In genomic region chr17:37048806-37049205, GRCh38 we compare ENCODE assay signal across 28 cellular contexts.
"Had no signal": no experiment of that assay in that cellular context is flagged by ENCODE, and none has a peak within 500 bp of the region (broad histone marks: within the 10 kb centered on the region; RNA-seq: fewer than 3 reads in every experiment).

No MANE protein-coding gene starts in this region.

- H3K4me3 ChIP-seq: ascending aorta, cardiac muscle cell had no signal

- H3K27me3 ChIP-seq: ascending aorta, cardiac muscle cell had no signal

- DNase-seq: activated B cell treated with CpG ODN at 0.5 μM for 24 hours; activated CD4-positive, alpha-beta memory T cell treated with anti-CD3 and anti-CD28 coated beads, Interleukin-2, amount 10 ng/mL, durations not matched to agents 7 days and 5 days; activated CD4-positive, alpha-beta T cell treated with anti-CD3 and anti-CD28 coated beads for 1 hour; activated CD4-positive, alpha-beta T cell treated with anti-CD3 and anti-CD28 coated beads for 36 hours; activated CD4-positive, alpha-beta T cell treated with anti-CD3 and anti-CD28 coated beads for 48 hours; activated CD4-positive, alpha-beta T cell treated with anti-CD3 and anti-CD28 coated beads, Interleukin-2, amount 10 ng/mL, durations not matched to agents 7 days and 5 days; activated CD4-positive, alpha-beta T cell treated with anti-CD3 and anti-CD28 coated beads, Interleukin-2, amount 50 U/mL, for 48 hours; activated CD8-positive, alpha-beta memory T cell treated with anti-CD3 and anti-CD28 coated beads for 24 hours; activated CD8-positive, alpha-beta memory T cell treated with anti-CD3 and anti-CD28 coated beads, Interleukin-2, amount 10 ng/mL, durations not matched to agents 7 days and 5 days; activated CD8-positive, alpha-beta memory T cell treated with anti-CD3 and anti-CD28 coated beads, Interleukin-2, amount 50 U/mL, for 48 hours; activated CD8-positive, alpha-beta T cell treated with anti-CD3 and anti-CD28 coated beads, Interleukin-2, amount 10 ng/mL, durations not matched to agents 7 days and 5 days; activated effector memory CD4-positive, alpha-beta T cell treated with Interleukin-2 at 50 U/mL for 16 hours; activated gamma-delta T cell; activated naive CD4-positive, alpha-beta T cell treated with anti-CD3 and anti-CD28 coated beads, Interleukin-2, amount 10 ng/mL, durations not matched to agents 7 days and 5 days; activated naive CD4-positive, alpha-beta T cell treated with Interleukin-2 at 50 U/mL for 16 hours; activated naive CD8-positive, alpha-beta T cell treated with anti-CD3 and anti-CD28 coated beads, Interleukin-2, amount 10 ng/mL, durations not matched to agents 7 days and 5 days; activated naive CD8-positive, alpha-beta T cell treated with anti-CD3 and anti-CD28 coated beads, Interleukin-2, amount 50 U/mL, for 24 hours; activated T-cell treated with anti-CD3 and anti-CD28 coated beads, Interleukin-2, amount 50 U/mL, for 24 hours; activated T-cell treated with anti-CD3 and anti-CD28 coated beads, Interleukin-2, amount 50 U/mL, for 48 hours; cerebellar nuclear complex; T-cell; T-helper 2 cell; T-helper 9 cell had no signal

- H3K9me3 ChIP-seq: ascending aorta had no signal

- ATAC-seq: activated CD4-positive, alpha-beta T cell treated with anti-CD3 and anti-CD28 coated beads for 36 hours; activated CD8-positive, alpha-beta memory T cell treated with anti-CD3 and anti-CD28 coated beads, Interleukin-2, amount 10 ng/mL, durations not matched to agents 7 days and 5 days; activated CD8-positive, alpha-beta T cell treated with anti-CD3 and anti-CD28 coated beads, Interleukin-2, amount 10 ng/mL, durations not matched to agents 7 days and 5 days; activated naive CD8-positive, alpha-beta T cell treated with anti-CD3 and anti-CD28 coated beads, Interleukin-2, amount 50 U/mL, for 24 hours; T-cell had no signal

- H3K36me3 ChIP-seq: cardiac muscle cell had no signal

- H3K4me1 ChIP-seq: ascending aorta had no signal

- H3K27ac ChIP-seq: ascending aorta, cardiac muscle cell, VCaP had no signal

- FAIRE-seq: bronchial epithelial cell, TTC549 had no signal
